ENCODE assay signal across 18 cellular contexts in genomic region chr7:155221547-155221946, GRCh38.
DNase-seq lines count a peak whose midpoint lies in the region; ATAC-seq and TF ChIP-seq lines count a peak whose summit lies in the region.
"Had no signal": no experiment of that assay in that cellular context is flagged by ENCODE, and none has a peak within 500 bp of the region (broad histone marks: within the 10 kb centered on the region; RNA-seq: fewer than 3 reads in every experiment).

No MANE protein-coding gene starts in this region.

- peak overlapping the region in 3 of 4 donors; percentile 58 to 77 (median 71) for H3K27ac ChIP-seq in body of pancreas
- H3K27ac ChIP-seq in osteoblast (ENCODE audit: low read depth, low read length) = no peak overlapping the region
- H3K27ac ChIP-seq: BLaER1, C4-2B, GM23248 had no signal

- H4K20me1 ChIP-seq in osteoblast (ENCODE audit: insufficient read depth, low read length) = no peaks in the 10 kb centered on the region
- H4K20me1 ChIP-seq: BLaER1 had no signal

- no peak for ATAC-seq in body of pancreas
- peak; percentile 41 for ATAC-seq in left lobe of liver
- no peak for ATAC-seq in HG03025 (IDR thresholded peaks at IDR 0.05; ENCODE audit: low FRiP score, unreplicated experiment)
- ATAC-seq in GM18873 (IDR thresholded peaks at IDR 0.05; ENCODE audit: low FRiP score, unreplicated experiment) = no peak
- ATAC-seq: CD8-positive, alpha-beta T cell; HCT116 had no signal

- H3K27ac Mint-ChIP-seq in progenitor cell of endocrine pancreas = no peak overlapping the region
- H3K27ac Mint-ChIP-seq: CD4-positive, CD25-positive, alpha-beta regulatory T cell; CD8-positive, alpha-beta T cell; H9 had no signal

- TF ChIP-seq CTCF in body of pancreas (IDR thresholded peaks at IDR 0.05) (no peak), osteoblast (IDR thresholded peaks at IDR 0.05; ENCODE audit: extremely low read depth, low read depth, low read length) (no peak), progenitor cell of endocrine pancreas (IDR thresholded peaks at IDR 0.05; ENCODE audit: unreplicated experiment) (no peak), BE2C (IDR thresholded peaks at IDR 0.05; ENCODE audit: low read depth, low read length) (no peak)

- 18 to 20% methylated on average over 4 of the region's 4 CpGs for WGBS in body of pancreas, 2 donors

- H3K4me3 ChIP-seq in body of pancreas (no peak overlapping the region), osteoblast (ENCODE audit: insufficient read depth, low read length) (no peak overlapping the region), BE2C (ENCODE audit: low read depth, low read length) (no peak overlapping the region)
- H3K4me3 ChIP-seq: BLaER1, GM23248 had no signal

- no peak overlapping the region for H3K4me2 ChIP-seq in osteoblast (ENCODE audit: insufficient read depth, low read length)
- H3K4me2 ChIP-seq: BLaER1 had no signal

- no peak for TF ChIP-seq POLR2A in body of pancreas (IDR thresholded peaks at IDR 0.05)

- H3K79me2 ChIP-seq in osteoblast (ENCODE audit: insufficient read depth, low read length) = no peaks in the 10 kb centered on the region

- H3K27me3 ChIP-seq in body of pancreas = no peaks in the 10 kb centered on the region
- H3K27me3 ChIP-seq in osteoblast (ENCODE audit: insufficient read depth, low read length) = no peaks in the 10 kb centered on the region
- H3K27me3 ChIP-seq in BE2C = no peaks in the 10 kb centered on the region
- H3K27me3 ChIP-seq: BLaER1 had no signal

- peaks cover 67% of the 10 kb centered on the region for H3K4me1 ChIP-seq in body of pancreas
- H3K4me1 ChIP-seq in osteoblast (ENCODE audit: insufficient read depth, low read length) = peaks cover 18% of the 10 kb centered on the region
- H3K4me1 ChIP-seq in BE2C = no peaks in the 10 kb centered on the region
- H3K4me1 ChIP-seq: BLaER1 had no signal

- peak overlapping the region; percentile 25 for H3K4me3 Mint-ChIP-seq in progenitor cell of endocrine pancreas (ENCODE audit: low read depth)
- H3K4me3 Mint-ChIP-seq: CD4-positive, CD25-positive, alpha-beta regulatory T cell; CD8-positive, alpha-beta T cell; H9 had no signal

- no peak overlapping the region for H2AFZ ChIP-seq in osteoblast (ENCODE audit: low read length)
- H2AFZ ChIP-seq: GM23248 had no signal

- H3K36me3 Mint-ChIP-seq in progenitor cell of endocrine pancreas (ENCODE audit: insufficient read depth) = no peaks in the 10 kb centered on the region
- H3K36me3 Mint-ChIP-seq: CD4-positive, CD25-positive, alpha-beta regulatory T cell; CD8-positive, alpha-beta T cell had no signal

- intact Hi-C loops in body of pancreas (cut with DNase I) = no loop called here

- no peaks in the 10 kb centered on the region for H3K9me3 Mint-ChIP-seq in progenitor cell of endocrine pancreas (ENCODE audit: low read depth)
- H3K9me3 Mint-ChIP-seq: CD8-positive, alpha-beta T cell had no signal

- no peak for DNase-seq in body of pancreas
- no peak for DNase-seq in left lobe of liver (ENCODE audit: low spot score)
- DNase-seq in osteoblast (ENCODE audit: insufficient read length, low spot score, missing footprints) = peak; percentile 56
- no peak for DNase-seq in progenitor cell of endocrine pancreas (ENCODE audit: low spot score, unreplicated experiment)
- DNase-seq in BE2C = no peak
- DNase-seq in activated T-cell treated with anti-CD3 and anti-CD28 coated beads, Interleukin-2, amount 50 U/mL, for 1 hour = no peak
- DNase-seq: Caco-2; CD4-positive, CD25-positive, alpha-beta regulatory T cell; CD8-positive, alpha-beta T cell; DMS153; DND-41; GM23248; H9 had no signal

- H3K27me3 Mint-ChIP-seq in progenitor cell of endocrine pancreas = peaks cover 63% of the 10 kb centered on the region
- H3K27me3 Mint-ChIP-seq: CD4-positive, CD25-positive, alpha-beta regulatory T cell had no signal

- peaks cover 50% of the 10 kb centered on the region for H3K4me1 Mint-ChIP-seq in progenitor cell of endocrine pancreas (ENCODE audit: low read depth)
- H3K4me1 Mint-ChIP-seq: CD4-positive, CD25-positive, alpha-beta regulatory T cell had no signal

- no peaks in the 10 kb centered on the region for H3K36me3 ChIP-seq in body of pancreas (replicated peaks in 1 of 2; ENCODE audit: insufficient read depth in 1 of 2, low read depth in 2 of 2)
- no peaks in the 10 kb centered on the region for H3K36me3 ChIP-seq in osteoblast (ENCODE audit: insufficient read depth, low read length)
- no peaks in the 10 kb centered on the region for H3K36me3 ChIP-seq in BE2C
- H3K36me3 ChIP-seq: BLaER1 had no signal

- H3K9me3 ChIP-seq in body of pancreas (no peaks in the 10 kb centered on the region), osteoblast (ENCODE audit: low read depth, low read length) (no peaks in the 10 kb centered on the region), BE2C (no peaks in the 10 kb centered on the region)
- H3K9me3 ChIP-seq: BLaER1, Caco-2 had no signal
